Comparison of ENCODE assay signal across 8 cellular contexts in the genomic region with DNA sequence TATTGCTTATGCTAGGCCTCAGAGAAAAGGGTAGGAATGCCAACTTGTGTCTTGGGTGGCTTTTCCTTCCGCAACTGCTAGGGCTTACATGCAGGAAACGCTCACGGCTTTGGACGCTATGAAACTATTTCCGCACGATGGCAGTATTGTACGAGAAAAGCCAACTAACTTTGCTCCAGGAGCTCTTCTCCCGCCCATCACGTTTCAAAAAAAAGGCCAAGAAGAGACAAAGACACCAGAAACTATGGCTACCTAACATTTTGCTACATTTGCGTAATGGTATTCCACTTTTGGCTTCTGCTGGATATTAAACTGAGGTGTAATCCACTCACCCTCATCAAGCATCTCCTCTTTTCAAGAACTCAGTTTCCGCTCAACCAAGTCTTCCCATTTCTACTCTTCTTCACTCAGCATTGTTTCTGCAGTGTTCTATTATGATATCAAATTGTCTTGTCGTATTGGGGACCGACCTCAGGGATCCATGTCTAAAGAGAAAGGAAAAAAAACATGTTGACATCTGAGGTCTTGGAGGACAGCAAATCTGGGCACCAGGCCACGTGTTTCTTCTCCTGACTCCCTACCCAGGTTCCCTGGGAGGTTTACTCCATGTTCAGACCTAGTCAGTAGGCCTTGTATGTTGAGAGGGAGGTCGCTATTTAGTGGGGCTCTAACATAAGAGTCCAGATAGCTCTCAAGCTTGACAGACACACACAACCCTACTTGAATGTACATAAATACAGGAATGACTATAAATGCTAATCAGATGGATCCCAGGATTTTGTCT.
DNase-seq lines count a peak whose midpoint lies in the region; ATAC-seq and TF ChIP-seq lines count a peak whose summit lies in the region.
"Had no signal": no experiment of that assay in that cellular context is flagged by ENCODE, and none has a peak within 500 bp of the region (broad histone marks: within the 10 kb centered on the region; RNA-seq: fewer than 3 reads in every experiment).

No MANE protein-coding gene starts in this region.

- H3K79me2 ChIP-seq in KMS-11 (ENCODE audit: insufficient read depth, low read depth): no peaks in the 10 kb centered on the region

- peak; percentile 53 for ATAC-seq in GM18873 (IDR thresholded peaks at IDR 0.05; ENCODE audit: low FRiP score, unreplicated experiment)
- no peak for ATAC-seq in GM18498 (IDR thresholded peaks at IDR 0.05; ENCODE audit: unreplicated experiment)
- no peak for ATAC-seq in GM21737 (IDR thresholded peaks at IDR 0.05; ENCODE audit: unreplicated experiment)

- no peak for TF ChIP-seq POLR2A in breast epithelium (IDR thresholded peaks at IDR 0.05)

- intact Hi-C loops in breast epithelium (cut with DNase I; ENCODE audit: low total_unique reads): no loop called here

- peak in 1 of 2 donors; percentile 80 for DNase-seq in breast epithelium (ENCODE audit: low spot score in 2 of 2)
- no peak for DNase-seq in NCI-H524 (lab: John Stamatoyannopoulos, UW)
- DNase-seq: lower lobe of right lung had no signal

- H3K4me1 ChIP-seq in KMS-11 (ENCODE audit: low read depth, poor library complexity, severe bottlenecking) (no peaks in the 10 kb centered on the region), breast epithelium (no peaks in the 10 kb centered on the region), skeletal muscle satellite cell (ENCODE audit: control insufficient read depth, insufficient read depth, low read length) (peaks cover 7% of the 10 kb centered on the region)
- H3K4me1 ChIP-seq: lower lobe of right lung had no signal

- H3K4me2 ChIP-seq in KMS-11: peak overlapping the region; percentile 21
- peak overlapping the region; percentile 79 for H3K4me2 ChIP-seq in skeletal muscle satellite cell (ENCODE audit: low read length)

- H3K9ac ChIP-seq in KMS-11 (peak overlapping the region; percentile 67), skeletal muscle satellite cell (ENCODE audit: low read depth, low read length) (no peak overlapping the region)

- H3K4me3 ChIP-seq in KMS-11 (IDR thresholded peaks at IDR 0.05; ENCODE audit: insufficient read depth, low read depth, low read length) (no peak overlapping the region), breast epithelium (peak overlapping the region in 2 of 3 donors; percentile 28 to 55), skeletal muscle satellite cell (ENCODE audit: low read length) (peak overlapping the region; percentile 56)
- H3K4me3 ChIP-seq: lower lobe of right lung had no signal

- peak; percentile 39 for TF ChIP-seq CTCF in KMS-11 (conservative IDR thresholded peaks at IDR 0.05; ENCODE audit: low read depth, low read length)
- TF ChIP-seq CTCF in breast epithelium (IDR thresholded peaks at IDR 0.05): peak in 2 of 3 donors; percentile 30 to 74

- H3K36me3 ChIP-seq in KMS-11 (ENCODE audit: insufficient read depth) (no peaks in the 10 kb centered on the region), breast epithelium (no peaks in the 10 kb centered on the region), skeletal muscle satellite cell (ENCODE audit: insufficient read depth, low read length) (no peaks in the 10 kb centered on the region)
- H3K36me3 ChIP-seq: lower lobe of right lung had no signal

- no peaks in the 10 kb centered on the region for H3K9me3 ChIP-seq in breast epithelium
- no peaks in the 10 kb centered on the region for H3K9me3 ChIP-seq in skeletal muscle satellite cell (replicated peaks; ENCODE audit: low read length)
- H3K9me3 ChIP-seq: lower lobe of right lung had no signal

- H3K27me3 ChIP-seq in KMS-11 (ENCODE audit: insufficient read depth, low read depth) (no peaks in the 10 kb centered on the region), breast epithelium (peaks cover 0 to 4% of the 10 kb centered on the region in 2 donors), skeletal muscle satellite cell (ENCODE audit: control insufficient read depth, insufficient read depth, low read length) (peaks cover 10% of the 10 kb centered on the region)

- peak overlapping the region; percentile 84 for H3K27ac ChIP-seq in KMS-11
- H3K27ac ChIP-seq in breast epithelium: peak overlapping the region in 1 of 2 donors; percentile 9
- H3K27ac ChIP-seq: lower lobe of right lung had no signal

- H4K20me1 ChIP-seq in KMS-11 (ENCODE audit: insufficient read depth): no peaks in the 10 kb centered on the region

- peak overlapping the region; percentile 52; the same call in 1 of the 2 replicates for H2AFZ ChIP-seq in KMS-11 (ENCODE audit: low read depth)
